In the genomic region with DNA sequence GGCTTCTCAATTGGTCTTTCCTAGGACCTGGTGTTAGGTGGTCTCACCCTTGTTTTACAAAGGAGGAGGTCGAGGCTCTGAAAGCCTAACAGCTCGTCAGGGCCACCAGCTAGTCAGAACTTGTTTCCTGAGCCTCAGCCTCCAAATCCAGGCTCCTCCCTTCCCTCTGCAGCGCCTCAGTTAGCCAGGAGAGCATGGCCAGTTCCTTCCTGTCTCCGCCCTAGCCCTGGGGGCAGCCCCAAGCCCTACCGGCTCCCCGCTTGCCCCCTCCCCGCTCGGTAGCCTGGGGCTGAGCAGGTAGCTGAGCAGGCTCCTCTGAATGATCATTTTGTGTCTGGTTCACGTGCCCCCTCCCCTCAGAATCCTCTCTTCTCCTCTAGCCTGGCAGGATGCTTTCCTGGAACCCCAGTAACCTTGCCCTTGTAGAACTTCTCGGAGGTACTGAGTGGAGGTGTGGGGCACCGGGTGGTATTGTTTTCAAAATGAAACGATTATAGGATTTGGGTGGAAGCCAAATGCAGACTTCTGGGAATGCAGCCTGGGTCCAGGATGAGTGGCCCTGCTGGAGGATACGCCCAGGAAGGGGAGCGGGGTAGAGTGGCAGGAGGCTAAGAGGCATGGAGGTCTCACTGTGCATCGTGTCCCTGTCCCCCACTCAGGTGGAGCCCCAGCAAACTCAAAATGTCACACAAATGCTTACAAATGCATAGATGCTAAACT, we compare ENCODE assay signal across 13 cellular contexts.
A peak's percentile ranks its signal among the peaks of the same experiment; 100 is the strongest.
DNase-seq lines count a peak whose midpoint lies in the region; ATAC-seq and TF ChIP-seq lines count a peak whose summit lies in the region.
"Had no signal": no experiment of that assay in that cellular context is flagged by ENCODE, and none has a peak within 500 bp of the region (broad histone marks: within the 10 kb centered on the region; RNA-seq: fewer than 3 reads in every experiment).

No MANE protein-coding gene starts in this region.

- TF ChIP-seq EP300 in transverse colon (IDR thresholded peaks at IDR 0.05; ENCODE audit: low read depth), result no peak

- H3K4me1 Mint-ChIP-seq in activated naive CD8-positive, alpha-beta T cell treated with anti-CD3 and anti-CD28 coated beads for 36 hours, result peaks cover 15% of the 10 kb centered on the region

- H3K4me3 ChIP-seq in coronary artery, result no peak overlapping the region
- no peak overlapping the region for H3K4me3 ChIP-seq in mesodermal cell (ENCODE audit: extremely low read depth, insufficient read depth, low read length, poor library complexity, severe bottlenecking)
- H3K4me3 ChIP-seq in transverse colon, result no peak overlapping the region
- H3K4me3 ChIP-seq: Peyer's patch had no signal

- H3K27ac Mint-ChIP-seq in activated naive CD8-positive, alpha-beta T cell treated with anti-CD3 and anti-CD28 coated beads for 36 hours, result no peak overlapping the region
- H3K27ac Mint-ChIP-seq: WTC11 had no signal

- H3K36me3 ChIP-seq in mesodermal cell (ENCODE audit: control insufficient read depth, insufficient read depth, low read length), result peaks cover 37% of the 10 kb centered on the region
- H3K36me3 ChIP-seq in transverse colon, result no peaks in the 10 kb centered on the region

- 84 to 87% methylated on average over 10 of the region's 15 CpGs for WGBS in mesodermal cell (ENCODE audit: insufficient coverage in 2 of 2), 2 experiments
- 64% methylated on average over 15 of the region's 15 CpGs; no CpG with 5 or more reads in 1 of the 2 donors for WGBS in transverse colon (ENCODE audit: low coverage in 1 of 2), 2 donors

- TF ChIP-seq POLR2A in transverse colon (IDR thresholded peaks at IDR 0.05), result no peak

- H3K27ac ChIP-seq in coronary artery (peak overlapping the region; percentile 21 to 28), mesodermal cell (ENCODE audit: low read depth, low read length, severe bottlenecking) (peak overlapping the region; percentile 41), transverse colon (peak overlapping the region; percentile 70 to 91 (median 89))

- H3K9me3 Mint-ChIP-seq in activated naive CD8-positive, alpha-beta T cell treated with anti-CD3 and anti-CD28 coated beads for 36 hours, result no peaks in the 10 kb centered on the region
- H3K9me3 Mint-ChIP-seq: central memory CD8-positive, alpha-beta T cell; WTC11 had no signal

- in situ Hi-C loops in transverse colon (cut with MboI; ENCODE audit: low pct_ligation_motif_present in 1 of 4, low pct_unique_long_range_greater_than_20kb in 1 of 4, low sequenced_read_pairs in 3 of 4), result no loop called here

- no peaks in the 10 kb centered on the region for H3K27me3 ChIP-seq in transverse colon
- H3K27me3 ChIP-seq: Peyer's patch had no signal

- H3K36me3 Mint-ChIP-seq in activated naive CD8-positive, alpha-beta T cell treated with anti-CD3 and anti-CD28 coated beads for 36 hours, result no peaks in the 10 kb centered on the region

- intact Hi-C loops in transverse colon (cut with DNase I; ENCODE audit: low total_unique reads), result no loop called here

- no peaks in the 10 kb centered on the region for H3K27me3 Mint-ChIP-seq in activated naive CD8-positive, alpha-beta T cell treated with anti-CD3 and anti-CD28 coated beads for 36 hours
- H3K27me3 Mint-ChIP-seq: central memory CD8-positive, alpha-beta T cell had no signal

- H3K4me1 ChIP-seq in mesodermal cell (ENCODE audit: control insufficient read depth, insufficient read depth, low read length, poor library complexity, severe bottlenecking), result peaks cover 65% of the 10 kb centered on the region
- H3K4me1 ChIP-seq in transverse colon, result peaks cover 29 to 59% (median 36%) of the 10 kb centered on the region in 4 donors

- peak; percentile 27 for DNase-seq in SIG-M5 treated with dmso at 0.1 percent for 504 hours (lab: John Stamatoyannopoulos, UW; ENCODE audit: unreplicated experiment)
- DNase-seq in SIG-M5 (lab: John Stamatoyannopoulos, UW), result no peak
- DNase-seq in coronary artery (ENCODE audit: low spot score), result no peak
- no peak for DNase-seq in transverse colon
- DNase-seq in activated naive CD8-positive, alpha-beta T cell treated with anti-CD3 and anti-CD28 coated beads for 36 hours, result no peak
- DNase-seq: ACHN, NCI-H2029, Peyer's patch had no signal

- ATAC-seq in GM21447 (IDR thresholded peaks at IDR 0.05; ENCODE audit: unreplicated experiment) (no peak), GM21390 (IDR thresholded peaks at IDR 0.05; ENCODE audit: unreplicated experiment) (no peak)
- ATAC-seq: WTC11 had no signal

- H3K4me3 Mint-ChIP-seq in activated naive CD8-positive, alpha-beta T cell treated with anti-CD3 and anti-CD28 coated beads for 36 hours, result no peak overlapping the region
- H3K4me3 Mint-ChIP-seq: central memory CD8-positive, alpha-beta T cell had no signal

- H3K9me3 ChIP-seq in mesodermal cell (ENCODE audit: control insufficient read depth, low read length), result no peaks in the 10 kb centered on the region
- H3K9me3 ChIP-seq in transverse colon, result no peaks in the 10 kb centered on the region
- H3K9me3 ChIP-seq: Peyer's patch had no signal

- TF ChIP-seq CTCF in coronary artery (IDR thresholded peaks at IDR 0.05) (no peak), transverse colon (IDR thresholded peaks at IDR 0.05) (no peak)

Comparison
In these comparisons a context has a peak if more than half of its experiments do, and no peak if none do; other contexts are left out.
1. H3K27ac ChIP-seq: peak in every context shown above with its lines; median percentile 89 in transverse colon; 41 in mesodermal cell; 24 in coronary artery.